ENCODE assay signal across 8 cellular contexts in genomic region chr6:142378138-142378875, GRCh38.
DNase-seq lines count a peak whose midpoint lies in the region; ATAC-seq, FAIRE-seq and TF ChIP-seq lines count a peak whose summit lies in the region.

No MANE protein-coding gene starts in this region.

- H3K4me3 ChIP-seq in cardiac fibroblast (replicated peaks in 1 of 2; ENCODE audit: low read depth in 2 of 2, low read length in 2 of 2), result no peak overlapping the region

- TF ChIP-seq CTCF in cardiac fibroblast (IDR thresholded peaks at IDR 0.05; ENCODE audit: low read depth, low read length) (no peak), omental fat pad (IDR thresholded peaks at IDR 0.05) (no peak)

- FAIRE-seq in GM19239 (lab: Jason Lieb, UNC), result no peak

- peak; percentile 25 for ATAC-seq in omental fat pad (ENCODE audit: low FRiP score)
- no peak for ATAC-seq in HG03025 (IDR thresholded peaks at IDR 0.05; ENCODE audit: low FRiP score, unreplicated experiment)

- DNase-seq in ELF-1 (ENCODE audit: low read depth, low spot score) (peak; percentile 32), NCI-H2107 treated with DMSO at 0.1 percent for 48 hours (lab: John Stamatoyannopoulos, UW; ENCODE audit: unreplicated experiment) (peak; percentile 53), cardiac fibroblast (ENCODE audit: low read depth in 2 of 2) (peak; percentile 57 to 95), omental fat pad (ENCODE audit: low spot score) (no peak), GM19239 (ENCODE audit: insufficient read length, low spot score) (no peak), NCI-H446 (lab: John Stamatoyannopoulos, UW) (no peak), NCI-H1694 treated with DMSO at 0.1 percent for 48 hours (lab: John Stamatoyannopoulos, UW) (no peak)

Comparison
In these comparisons a context has a peak if more than half of its experiments do, and no peak if none do; other contexts are left out.
1. DNase-seq: peak in ELF-1 (single experiment), NCI-H2107 treated with DMSO at 0.1 percent for 48 hours (single experiment) and cardiac fibroblast (2 of 2); none in omental fat pad (single experiment), GM19239 (single experiment), NCI-H446 (0 of 2) and NCI-H1694 treated with DMSO at 0.1 percent for 48 hours (single experiment).